ENCODE assay signal across 10 cellular contexts in genomic region chr2:127649100-127649611, GRCh38. TPM values are rescaled to one million over a fixed set of nuclear protein-coding genes. Genes with fewer than 3 reads are reported as not detected.
A peak's percentile ranks its signal among the peaks of the same experiment; 100 is the strongest.
DNase-seq lines count a peak whose midpoint lies in the region; ATAC-seq, FAIRE-seq and TF ChIP-seq lines count a peak whose summit lies in the region.
"Had no signal": no experiment of that assay in that cellular context is flagged by ENCODE, and none has a peak within 500 bp of the region (broad histone marks: within the 10 kb centered on the region; RNA-seq: fewer than 3 reads in every experiment).

No MANE protein-coding gene starts in this region.

- no peaks in the 10 kb centered on the region for H4K20me1 ChIP-seq in HepG2 (ENCODE audit: insufficient read depth, low read length)

- POLR2A ChIA-PET in HepG2 (lab: Yijun Ruan, JAX): interaction anchor here (1.4 kb wide), 1 partner anchor 122 kb away, joined by 5 read pairs; the partner anchor contains the start of gene IWS1

- DNase-seq in activated CD8-positive, alpha-beta memory T cell treated with anti-CD3 and anti-CD28 coated beads for 24 hours: peak; percentile 68
- DNase-seq in activated CD8-positive, alpha-beta memory T cell treated with anti-CD3 and anti-CD28 coated beads, Interleukin-2, amount 10 ng/mL, durations not matched to agents 7 days and 5 days: no peak
- no peak for DNase-seq in HepG2 (ENCODE audit: low spot score)
- no peak for DNase-seq in tibial artery
- DNase-seq in D341Med (ENCODE audit: low spot score): no peak
- DNase-seq in T-helper 1 cell: no peak
- DNase-seq in kidney tubule cell (ENCODE audit: low spot score): no peak

- H3K4me3 ChIP-seq in HepG2 (replicated peaks in 1 of 3; ENCODE audit: insufficient read depth in 1 of 3, low read depth in 2 of 3, low read length in 3 of 3) (no peak overlapping the region), tibial artery (peak overlapping the region in 1 of 2 donors; percentile 2)

- intact Hi-C loops in HepG2 (cut with micrococcal nuclease; ENCODE audit: unreplicated experiment): loop anchor here (1.0 to 10.0 kb wide), 3 partner anchors 58 to 452 kb away; partner anchors contain the start of gene MYO7B
- intact Hi-C loops in tibial artery (cut with DNase I; ENCODE audit: low total_unique reads): no loop called here

- no peak for TF ChIP-seq POLR2A in HepG2 (IDR thresholded peaks at IDR 0.05; ENCODE audit: insufficient read depth in 1 of 2, low read depth in 2 of 2, low read length in 2 of 2)

- H3K4me1 Mint-ChIP-seq in activated CD8-positive, alpha-beta memory T cell treated with anti-CD3 and anti-CD28 coated beads, Interleukin-2, amount 10 ng/mL, durations not matched to agents 7 days and 5 days: peaks cover 7% of the 10 kb centered on the region

- no peak for ATAC-seq in activated CD8-positive, alpha-beta memory T cell treated with anti-CD3 and anti-CD28 coated beads, Interleukin-2, amount 10 ng/mL, durations not matched to agents 7 days and 5 days
- no peak for ATAC-seq in HepG2

- no peak overlapping the region for H3K9ac ChIP-seq in HepG2 (ENCODE audit: insufficient read depth, low read depth, low read length)

- 77% methylated on average over 9 of the region's 12 CpGs for WGBS in HepG2 (ENCODE audit: low lambda C conversion rate)

- H3K4me1 ChIP-seq in HepG2 (ENCODE audit: insufficient read depth, low read length) (peaks cover 67% of the 10 kb centered on the region), tibial artery (peaks cover 9 to 87% (median 59%) of the 10 kb centered on the region in 4 donors)

- H3K36me3 ChIP-seq in HepG2 (replicated peaks in 1 of 2; ENCODE audit: control insufficient read depth in 1 of 2, insufficient read depth in 2 of 2, low read length in 2 of 2) (no peaks in the 10 kb centered on the region), tibial artery (peaks cover 7 to 47% (median 38%) of the 10 kb centered on the region in 3 donors)

- no peak overlapping the region for H2AFZ ChIP-seq in HepG2 (ENCODE audit: low read length)

- H3K27ac Mint-ChIP-seq in activated CD8-positive, alpha-beta memory T cell treated with anti-CD3 and anti-CD28 coated beads, Interleukin-2, amount 10 ng/mL, durations not matched to agents 7 days and 5 days: no peak overlapping the region

- H3K27ac ChIP-seq in VCaP (peak overlapping the region; percentile 31; the same call in 1 of the 2 replicates), HepG2 (ENCODE audit: extremely low read length, insufficient read depth, low read length) (no peak overlapping the region), tibial artery (peak overlapping the region; percentile 62 to 63)
- H3K27ac ChIP-seq: HL-60 had no signal

- no peaks in the 10 kb centered on the region for H3K36me3 Mint-ChIP-seq in activated CD8-positive, alpha-beta memory T cell treated with anti-CD3 and anti-CD28 coated beads, Interleukin-2, amount 10 ng/mL, durations not matched to agents 7 days and 5 days

- no peak for FAIRE-seq in HepG2 (lab: Jason Lieb, UNC)
- FAIRE-seq: small intestine had no signal

- no peak for TF ChIP-seq RAD21 in HepG2 (CRISPR knock-in tag; IDR thresholded peaks at IDR 0.05)

- TF ChIP-seq EP300 in HepG2 (IDR thresholded peaks at IDR 0.05; ENCODE audit: low read depth in 2 of 2, low read length in 2 of 2): no peak
- TF ChIP-seq EP300 in HepG2 (CRISPR knock-in tag; IDR thresholded peaks at IDR 0.05; ENCODE audit: borderline replicate concordance): no peak

- no peaks in the 10 kb centered on the region for H3K79me2 ChIP-seq in HepG2 (ENCODE audit: insufficient read depth, low read length)

- peaks cover 8 to 71% of the 10 kb centered on the region in 2 experiments for H3K27me3 ChIP-seq in HepG2 (ENCODE audit: control insufficient read depth in 1 of 2, insufficient read depth in 2 of 2, low read length in 2 of 2)
- no peaks in the 10 kb centered on the region for H3K27me3 ChIP-seq in tibial artery

- TF ChIP-seq CTCF in VCaP (conservative IDR thresholded peaks at IDR 0.05): no peak
- TF ChIP-seq CTCF in HepG2 (CRISPR knock-in tag; IDR thresholded peaks at IDR 0.05): no peak
- no peak for TF ChIP-seq CTCF in tibial artery (IDR thresholded peaks at IDR 0.05)

- H3K9me3 ChIP-seq in HepG2 (ENCODE audit: low read length): no peaks in the 10 kb centered on the region
- H3K9me3 ChIP-seq in tibial artery: no peaks in the 10 kb centered on the region

- no peak overlapping the region for H3K4me2 ChIP-seq in HepG2 (ENCODE audit: low read depth, low read length)

- BruUV-seq in HepG2 (replicated peaks; lab: Mats Ljungman, UMichigan): no TSS peak

- H3K4me3 Mint-ChIP-seq in activated CD8-positive, alpha-beta memory T cell treated with anti-CD3 and anti-CD28 coated beads, Interleukin-2, amount 10 ng/mL, durations not matched to agents 7 days and 5 days: no peak overlapping the region

- no peaks in the 10 kb centered on the region for H3K27me3 Mint-ChIP-seq in activated CD8-positive, alpha-beta memory T cell treated with anti-CD3 and anti-CD28 coated beads, Interleukin-2, amount 10 ng/mL, durations not matched to agents 7 days and 5 days

- CTCF ChIA-PET in activated CD8-positive, alpha-beta memory T cell treated with anti-CD3 and anti-CD28 coated beads, Interleukin-2, amount 10 ng/mL, durations not matched to agents 7 days and 5 days (lab: Charles Lee): interaction anchor here (1.0 to 5.3 kb wide), 10 partner anchors 9 to 466 kb away, joined by 3 to 63 read pairs (median 5); no protein-coding TSS in a partner anchor
- CTCF ChIA-PET in HepG2 (lab: Yijun Ruan, JAX; ENCODE audit: low intra/inter-chr PET ratio, low total read pairs): interaction anchor here (2.0 kb wide), 1 partner anchor 58 kb away, joined by 41 read pairs; no protein-coding TSS in a partner anchor

- in situ Hi-C loops in HepG2 (cut with HindIII; ENCODE audit: extremely low pct_ligation_motif_present, low pct_unique_long_range_greater_than_20kb): no loop called here

- no peaks in the 10 kb centered on the region for H3K9me3 Mint-ChIP-seq in activated CD8-positive, alpha-beta memory T cell treated with anti-CD3 and anti-CD28 coated beads, Interleukin-2, amount 10 ng/mL, durations not matched to agents 7 days and 5 days (ENCODE audit: low read depth)

RNA-seq across cellular contexts. Expression of gene GPR17, which starts 3.2 kb away (rescaled TPM):
- total RNA-seq in activated CD8-positive, alpha-beta memory T cell treated with anti-CD3 and anti-CD28 coated beads, Interleukin-2, amount 10 ng/mL, durations not matched to agents 7 days and 5 days: not detected
- not detected in 2 replicates for total RNA-seq in HepG2 (2016; rRNA removed; fragmentation: Illumina TruSeq; extraction: Trizol)
- not detected in 2 replicates for total RNA-seq in HepG2 (2016; cell fraction: cytosol; rRNA removed; fragmentation: Illumina TruSeq; extraction: Trizol; ENCODE audit: low read depth)
- total RNA-seq in HepG2 (2016; cell fraction: insoluble cytoplasmic fraction; rRNA removed; fragmentation: Illumina TruSeq; extraction: Trizol): not detected in 2 replicates
- not detected in 2 replicates for total RNA-seq in HepG2 (2016; cell fraction: membrane; rRNA removed; fragmentation: Illumina TruSeq; extraction: Trizol)
- not detected in 2 replicates for total RNA-seq in HepG2 (2016; cell fraction: nucleus; rRNA removed; fragmentation: Illumina TruSeq; extraction: Trizol)
- not detected in 2 replicates for polyA plus RNA-seq in HepG2 (2011; rRNA removed)
- polyA plus RNA-seq in HepG2 (2011; cell fraction: cytosol; rRNA removed): not detected in 2 replicates
- polyA plus RNA-seq in HepG2 (2011; cell fraction: nucleus; rRNA removed): not detected in 2 replicates
- not detected in 2 replicates for polyA plus RNA-seq in HepG2 (2012)
- not detected in 2 replicates for polyA plus RNA-seq in HepG2 (2016; cell fraction: cytosol; fragmentation: Illumina TruSeq; extraction: Trizol; ENCODE audit: low read depth)
- polyA plus RNA-seq in HepG2 (2016; cell fraction: insoluble cytoplasmic fraction; fragmentation: Illumina TruSeq; extraction: Trizol; ENCODE audit: low read depth): not detected in 2 replicates
- polyA plus RNA-seq in HepG2 (2016; cell fraction: membrane; fragmentation: Illumina TruSeq; extraction: Trizol; ENCODE audit: low read depth): not detected in 2 replicates
- not detected in 2 replicates for polyA plus RNA-seq in HepG2 (2016; cell fraction: nucleus; fragmentation: Illumina TruSeq; extraction: Trizol; ENCODE audit: insufficient read depth, low read depth)
- 0.08 TPM in 1 of 2 replicates, not detected in the other for polyA minus RNA-seq in HepG2 (2011; rRNA and poly(A)+ RNA removed; ENCODE audit: low replicate concordance)
- not detected in 2 replicates for polyA minus RNA-seq in HepG2 (2011; cell fraction: cytosol; rRNA and poly(A)+ RNA removed)
- not detected in 2 replicates for polyA minus RNA-seq in HepG2 (2011; cell fraction: nucleus; rRNA and poly(A)+ RNA removed)

RNA-seq across cellular contexts. Expression of gene LIMS2, which starts 26.2 kb away (rescaled TPM):
- 10 to 100 TPM in 1 of 2 experiments, 1 to 10 TPM in 1; 4.5 to 11.4 TPM for total RNA-seq in activated CD8-positive, alpha-beta memory T cell treated with anti-CD3 and anti-CD28 coated beads, Interleukin-2, amount 10 ng/mL, durations not matched to agents 7 days and 5 days
- total RNA-seq in HepG2 (2016; rRNA removed; fragmentation: Illumina TruSeq; extraction: Trizol): 0.90 and 1.0 TPM in 2 replicates
- 1.9 and 3.6 TPM in 2 replicates for total RNA-seq in HepG2 (2016; cell fraction: cytosol; rRNA removed; fragmentation: Illumina TruSeq; extraction: Trizol; ENCODE audit: low read depth)
- total RNA-seq in HepG2 (2016; cell fraction: insoluble cytoplasmic fraction; rRNA removed; fragmentation: Illumina TruSeq; extraction: Trizol): 0.85 and 1.2 TPM in 2 replicates
- total RNA-seq in HepG2 (2016; cell fraction: membrane; rRNA removed; fragmentation: Illumina TruSeq; extraction: Trizol): 2.6 and 3.9 TPM in 2 replicates
- 0.56 and 0.81 TPM in 2 replicates for total RNA-seq in HepG2 (2016; cell fraction: nucleus; rRNA removed; fragmentation: Illumina TruSeq; extraction: Trizol)
- polyA plus RNA-seq in HepG2 (2011; rRNA removed): 1.9 and 2.0 TPM in 2 replicates
- 2.1 and 3.1 TPM in 2 replicates for polyA plus RNA-seq in HepG2 (2011; cell fraction: cytosol; rRNA removed)
- 2.0 and 2.2 TPM in 2 replicates for polyA plus RNA-seq in HepG2 (2011; cell fraction: nucleus; rRNA removed)
- polyA plus RNA-seq in HepG2 (2012): 2.1 and 3.9 TPM in 2 replicates
- 8.9 and 10.7 TPM in 2 replicates for polyA plus RNA-seq in HepG2 (2016; cell fraction: cytosol; fragmentation: Illumina TruSeq; extraction: Trizol; ENCODE audit: low read depth)
- polyA plus RNA-seq in HepG2 (2016; cell fraction: insoluble cytoplasmic fraction; fragmentation: Illumina TruSeq; extraction: Trizol; ENCODE audit: low read depth): 2.4 and 3.4 TPM in 2 replicates
- polyA plus RNA-seq in HepG2 (2016; cell fraction: membrane; fragmentation: Illumina TruSeq; extraction: Trizol; ENCODE audit: low read depth): 8.6 and 9.2 TPM in 2 replicates
- 1.5 TPM in 2 replicates for polyA plus RNA-seq in HepG2 (2016; cell fraction: nucleus; fragmentation: Illumina TruSeq; extraction: Trizol; ENCODE audit: insufficient read depth, low read depth)
- 0.07 and 4.5 TPM in 2 replicates for polyA minus RNA-seq in HepG2 (2011; rRNA and poly(A)+ RNA removed; ENCODE audit: low replicate concordance)
- 1.2 and 1.9 TPM in 2 replicates for polyA minus RNA-seq in HepG2 (2011; cell fraction: cytosol; rRNA and poly(A)+ RNA removed)
- polyA minus RNA-seq in HepG2 (2011; cell fraction: nucleus; rRNA and poly(A)+ RNA removed): 1.2 and 1.6 TPM in 2 replicates

RNA-seq across cellular contexts. Expression of gene SFT2D3, which starts 52.1 kb away (rescaled TPM):
- 1 to 10 TPM; 4.1 to 4.6 TPM for total RNA-seq in activated CD8-positive, alpha-beta memory T cell treated with anti-CD3 and anti-CD28 coated beads, Interleukin-2, amount 10 ng/mL, durations not matched to agents 7 days and 5 days
- 4.6 and 9.4 TPM in 2 replicates for total RNA-seq in HepG2 (2016; rRNA removed; fragmentation: Illumina TruSeq; extraction: Trizol)
- 1.4 and 1.5 TPM in 2 replicates for total RNA-seq in HepG2 (2016; cell fraction: cytosol; rRNA removed; fragmentation: Illumina TruSeq; extraction: Trizol; ENCODE audit: low read depth)
- 5.2 and 9.2 TPM in 2 replicates for total RNA-seq in HepG2 (2016; cell fraction: insoluble cytoplasmic fraction; rRNA removed; fragmentation: Illumina TruSeq; extraction: Trizol)
- total RNA-seq in HepG2 (2016; cell fraction: membrane; rRNA removed; fragmentation: Illumina TruSeq; extraction: Trizol): 4.6 and 5.1 TPM in 2 replicates
- total RNA-seq in HepG2 (2016; cell fraction: nucleus; rRNA removed; fragmentation: Illumina TruSeq; extraction: Trizol): 10.3 and 11.4 TPM in 2 replicates
- 8.3 and 8.7 TPM in 2 replicates for polyA plus RNA-seq in HepG2 (2011; rRNA removed)
- 6.8 and 9.4 TPM in 2 replicates for polyA plus RNA-seq in HepG2 (2011; cell fraction: cytosol; rRNA removed)
- 3.7 and 4.4 TPM in 2 replicates for polyA plus RNA-seq in HepG2 (2011; cell fraction: nucleus; rRNA removed)
- not detected in 2 replicates for polyA plus RNA-seq in HepG2 (2012)
- polyA plus RNA-seq in HepG2 (2016; cell fraction: cytosol; fragmentation: Illumina TruSeq; extraction: Trizol; ENCODE audit: low read depth): 1.3 and 1.4 TPM in 2 replicates
- 5.4 and 7.0 TPM in 2 replicates for polyA plus RNA-seq in HepG2 (2016; cell fraction: insoluble cytoplasmic fraction; fragmentation: Illumina TruSeq; extraction: Trizol; ENCODE audit: low read depth)
- polyA plus RNA-seq in HepG2 (2016; cell fraction: membrane; fragmentation: Illumina TruSeq; extraction: Trizol; ENCODE audit: low read depth): 3.0 and 4.0 TPM in 2 replicates
- 13.6 and 14.0 TPM in 2 replicates for polyA plus RNA-seq in HepG2 (2016; cell fraction: nucleus; fragmentation: Illumina TruSeq; extraction: Trizol; ENCODE audit: insufficient read depth, low read depth)
- polyA minus RNA-seq in HepG2 (2011; rRNA and poly(A)+ RNA removed; ENCODE audit: low replicate concordance): 2.4 and 7.5 TPM in 2 replicates
- 6.5 and 7.2 TPM in 2 replicates for polyA minus RNA-seq in HepG2 (2011; cell fraction: cytosol; rRNA and poly(A)+ RNA removed)
- 16.4 and 17.5 TPM in 2 replicates for polyA minus RNA-seq in HepG2 (2011; cell fraction: nucleus; rRNA and poly(A)+ RNA removed)
